Comparison of ENCODE assay signal across 23 cellular contexts in genomic region chr2:230692760-230693159, GRCh38. TPM values are rescaled to one million over a fixed set of nuclear protein-coding genes. Genes with fewer than 3 reads are reported as not detected.
DNase-seq lines count a peak whose midpoint lies in the region; FAIRE-seq and TF ChIP-seq lines count a peak whose summit lies in the region.
"Had no signal": no experiment of that assay in that cellular context is flagged by ENCODE, and none has a peak within 500 bp of the region (broad histone marks: within the 10 kb centered on the region; RNA-seq: fewer than 3 reads in every experiment).

No MANE protein-coding gene starts in this region.

- H3K4me3 ChIP-seq in keratinocyte (ENCODE audit: control insufficient read depth in 2 of 3, extremely low read depth in 1 of 3, insufficient read depth in 2 of 3, low read depth in 1 of 3, low read length in 3 of 3): no peak overlapping the region
- H3K4me3 ChIP-seq in colonic mucosa: no peak overlapping the region
- H3K4me3 ChIP-seq: BLaER1, SK-N-MC had no signal

- H3K9me1 ChIP-seq in keratinocyte (ENCODE audit: control insufficient read depth, extremely low read depth, insufficient read depth, low read length): no peaks in the 10 kb centered on the region

- H3K27ac ChIP-seq in keratinocyte (ENCODE audit: control insufficient read depth, insufficient read depth, low read length) (peak overlapping the region; percentile 81), colonic mucosa (no peak overlapping the region)
- H3K27ac ChIP-seq: BLaER1, SK-N-MC had no signal

- H3K4me2 ChIP-seq in keratinocyte (ENCODE audit: control insufficient read depth, extremely low read depth, insufficient read depth, low read depth, low read length): no peak overlapping the region
- H3K4me2 ChIP-seq: BLaER1 had no signal

- DNase-seq in HCEC 1CT: peak; percentile 15
- peak; percentile 53 for DNase-seq in NCI-H226
- peak; percentile 8 for DNase-seq in dedifferentiated amniotic fluid mesenchymal stem cell (ENCODE audit: extremely low spot score)
- DNase-seq in keratinocyte (ENCODE audit: low read depth, low spot score): no peak
- no peak for DNase-seq in stimulated activated CD4-positive, alpha-beta T cell treated with anti-CD3 and anti-CD28 coated beads, Interleukin-12 subunit alpha, Interleukin-12 subunit beta, amount 100 ng/mL, for 4 hours
- DNase-seq in activated CD4-positive, CD25-positive, alpha-beta regulatory T cell (lab: John Stamatoyannopoulos, UW): no peak
- DNase-seq in colonic mucosa: no peak
- no peak for DNase-seq in H4 (ENCODE audit: low spot score)
- DNase-seq: CD4-positive, CD25-positive, alpha-beta regulatory T cell; GOT3; KBM-7; NCI-H1048; NCI-H1417; NCI-H1694; NCI-H2029 treated with DMSO at 0.1 percent for 48 hours; NCI-H510A; NCI-H69; SIG-M5 had no signal

- H3K27me3 ChIP-seq in keratinocyte (ENCODE audit: control insufficient read depth, extremely low read depth, insufficient read depth, low read length): no peaks in the 10 kb centered on the region
- H3K27me3 ChIP-seq in colonic mucosa: no peaks in the 10 kb centered on the region
- H3K27me3 ChIP-seq: BLaER1 had no signal

- H3K9me3 ChIP-seq in keratinocyte (ENCODE audit: control insufficient read depth, low read depth, low read length): no peaks in the 10 kb centered on the region
- H3K9me3 ChIP-seq in colonic mucosa: no peaks in the 10 kb centered on the region
- H3K9me3 ChIP-seq: BLaER1 had no signal

- no peak for TF ChIP-seq CTCF in keratinocyte (optimal IDR thresholded peaks at IDR 0.05 in 1 of 3, IDR thresholded peaks at IDR 0.05 in 1 of 3, conservative IDR thresholded peaks at IDR 0.05 in 1 of 3; ENCODE audit: extremely low read depth in 1 of 3, insufficient read depth in 2 of 3, low read length in 3 of 3)
- no peak for TF ChIP-seq CTCF in colonic mucosa (IDR thresholded peaks at IDR 0.05)

- H3K79me2 ChIP-seq in keratinocyte (ENCODE audit: control insufficient read depth, insufficient read depth, low read length): no peaks in the 10 kb centered on the region

- dilution Hi-C loops in keratinocyte (cut with MboI; ENCODE audit: extremely low pct_ligation_motif_present, low sequenced_read_pairs): no loop called here

- FAIRE-seq in keratinocyte (lab: Jason Lieb, UNC): peak; percentile 53
- FAIRE-seq: A204.1, GM18507, HTR-8/SVneo had no signal

- no peaks in the 10 kb centered on the region for H3K36me3 ChIP-seq in keratinocyte (ENCODE audit: control insufficient read depth in 2 of 2, extremely low read depth in 1 of 2, insufficient read depth in 2 of 2, low read length in 2 of 2)
- H3K36me3 ChIP-seq in colonic mucosa: no peaks in the 10 kb centered on the region
- H3K36me3 ChIP-seq: BLaER1 had no signal

- no peaks in the 10 kb centered on the region for H4K20me1 ChIP-seq in keratinocyte (ENCODE audit: control insufficient read depth, extremely low read depth, insufficient read depth, low read length)
- H4K20me1 ChIP-seq: BLaER1 had no signal

- intact Hi-C loops in colonic mucosa (cut with DNase I): no loop called here

- H3K4me1 ChIP-seq in keratinocyte (ENCODE audit: control insufficient read depth, extremely low read depth, insufficient read depth, low read length): peaks cover 69% of the 10 kb centered on the region
- no peaks in the 10 kb centered on the region for H3K4me1 ChIP-seq in colonic mucosa
- H3K4me1 ChIP-seq: BLaER1 had no signal

- H3K9ac ChIP-seq in keratinocyte (ENCODE audit: control insufficient read depth, extremely low read depth, insufficient read depth, low read length) (peak overlapping the region; percentile 36), colonic mucosa (ENCODE audit: low read depth in 2 of 2, low read length in 2 of 2) (no peak overlapping the region)
- H3K9ac ChIP-seq: BLaER1 had no signal

- no peak overlapping the region for H2AFZ ChIP-seq in keratinocyte (ENCODE audit: control insufficient read depth, low read length)

RNA-seq across cellular contexts. Expression of gene CAB39, which starts 19.9 kb away (rescaled TPM):
- 77.1 to 120 TPM (median 77.7 TPM) in 3 replicates for polyA plus RNA-seq in keratinocyte
- 98.7 TPM for polyA plus RNA-seq in keratinocyte (2011; ENCODE audit: low read depth)
- 60.1 and 121 TPM in 2 replicates for polyA plus RNA-seq in keratinocyte (2011; cell fraction: cytosol; rRNA removed)
- polyA plus RNA-seq in keratinocyte (2011; cell fraction: nucleus; rRNA removed): 91.8 and 105 TPM in 2 replicates
- 75.0 and 81.2 TPM in 2 replicates for polyA plus RNA-seq in keratinocyte (2012; ENCODE audit: low replicate concordance)
- 59.3 to 159 TPM (median 79.1 TPM) in 3 replicates for polyA minus RNA-seq in keratinocyte
- polyA minus RNA-seq in keratinocyte (2011; cell fraction: cytosol; rRNA and poly(A)+ RNA removed): 87.7 TPM
- polyA minus RNA-seq in keratinocyte (2011; cell fraction: nucleus; rRNA and poly(A)+ RNA removed): 67.4 and 142 TPM in 2 replicates
- 100 to 1,000 TPM in 1 of 2 donors, 10 to 100 TPM in 1; 87.8 to 121 TPM for total RNA-seq in colonic mucosa
- total RNA-seq in H4 (2014; rRNA removed; shearing (Covaris generic)): 32.8 and 42.2 TPM in 2 replicates

Comparison
In these comparisons a context has a peak if more than half of its experiments do, and no peak if none do; other contexts are left out.
1. DNase-seq: peak in HCEC 1CT (single experiment), NCI-H226 (single experiment) and dedifferentiated amniotic fluid mesenchymal stem cell (single experiment); none in keratinocyte (single experiment), stimulated activated CD4-positive, alpha-beta T cell treated with anti-CD3 and anti-CD28 coated beads, Interleukin-12 subunit alpha, Interleukin-12 subunit beta, amount 100 ng/mL, for 4 hours (single experiment), activated CD4-positive, CD25-positive, alpha-beta regulatory T cell (0 of 4), colonic mucosa (single experiment) and H4 (single experiment).